1 cellular context compared by ENCODE assay signal in the genomic region with DNA sequence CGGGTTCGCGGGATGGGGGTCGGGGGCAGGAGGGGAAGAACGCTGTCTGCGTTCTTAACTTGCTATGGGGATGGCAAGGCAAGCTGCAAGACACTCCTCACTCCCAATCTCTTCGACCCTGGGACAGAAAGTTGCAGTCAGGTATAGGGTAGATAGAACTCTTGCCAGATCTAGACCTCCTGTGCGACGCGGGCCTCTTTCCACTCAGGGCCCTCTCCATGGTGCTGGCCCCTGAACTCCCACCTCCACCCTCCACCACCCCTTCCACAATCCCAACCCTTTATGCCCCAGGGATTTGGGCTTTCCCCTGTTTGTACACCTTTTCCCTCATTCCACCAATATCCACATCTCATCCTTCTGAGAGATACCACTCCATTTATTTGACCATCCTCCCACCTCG.
TF ChIP-seq lines count a peak whose summit lies in the region.

No MANE protein-coding gene starts in this region.

TF ChIP-seq in HEK293, 187 proteins besides CTCF, POLR2A, EP300 and RAD21 (continued from another document):
- TF ChIP-seq, protein P1, sequence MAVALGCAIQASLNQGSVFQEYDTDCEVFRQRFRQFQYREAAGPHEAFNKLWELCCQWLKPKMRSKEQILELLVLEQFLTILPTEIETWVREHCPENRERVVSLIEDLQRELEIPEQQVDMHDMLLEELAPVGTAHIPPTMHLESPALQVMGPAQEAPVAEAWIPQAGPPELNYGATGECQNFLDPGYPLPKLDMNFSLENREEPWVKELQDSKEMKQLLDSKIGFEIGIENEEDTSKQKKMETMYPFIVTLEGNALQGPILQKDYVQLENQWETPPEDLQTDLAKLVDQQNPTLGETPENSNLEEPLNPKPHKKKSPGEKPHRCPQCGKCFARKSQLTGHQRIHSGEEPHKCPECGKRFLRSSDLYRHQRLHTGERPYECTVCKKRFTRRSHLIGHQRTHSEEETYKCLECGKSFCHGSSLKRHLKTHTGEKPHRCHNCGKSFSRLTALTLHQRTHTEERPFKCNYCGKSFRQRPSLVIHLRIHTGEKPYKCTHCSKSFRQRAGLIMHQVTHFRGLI (tag by site-specific recombination; IDR thresholded peaks at IDR 0.05), result no peak
